ENCODE assay signal across 24 cellular contexts in the genomic region with DNA sequence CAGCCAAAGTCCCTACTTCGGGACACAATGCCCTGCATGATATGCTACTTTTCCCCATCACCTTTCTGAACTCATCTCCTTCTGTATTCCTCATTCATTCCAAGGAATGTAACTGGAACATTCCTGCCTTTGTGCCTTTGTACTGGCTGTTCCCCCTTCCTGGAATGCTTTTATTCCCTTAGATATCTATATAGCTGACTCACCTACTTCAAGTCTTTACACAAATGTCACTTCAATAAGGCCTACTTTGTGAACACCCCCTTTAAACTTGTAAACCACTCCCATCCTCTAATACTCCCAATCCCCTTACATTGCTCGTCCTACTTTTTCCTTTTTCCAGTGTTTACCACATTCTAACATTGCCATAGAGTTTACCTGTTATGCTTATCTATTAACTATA. TPM values are rescaled to one million over a fixed set of nuclear protein-coding genes. Genes with fewer than 3 reads are reported as not detected.
DNase-seq lines count a peak whose midpoint lies in the region; ATAC-seq and TF ChIP-seq lines count a peak whose summit lies in the region.
"Had no signal": no experiment of that assay in that cellular context is flagged by ENCODE, and none has a peak within 500 bp of the region (broad histone marks: within the 10 kb centered on the region; RNA-seq: fewer than 3 reads in every experiment).

No MANE protein-coding gene starts in this region.

- peaks cover 18% of the 10 kb centered on the region; the same call in 1 of the 2 replicates for H3K4me1 ChIP-seq in GM23248 (ENCODE audit: insufficient read depth)
- H3K4me1 ChIP-seq: SJCRH30 had no signal

- intact Hi-C loops in activated T-helper 2 cell treated with anti-CD3 and anti-CD28 coated beads, Interferon-gamma antibody, Interleukin-2, Interleukin-4, amounts not matched to agents 10 μg/mL and 5 μg/mL and 100 μg/mL, durations not matched to agents 14 hours and 24 hours and 36 hours (cut with micrococcal nuclease): loop anchor here (5.0 kb wide), 1 partner anchor 179 kb away; a partner anchor contains a TSS

- H3K9me3 Mint-ChIP-seq in activated T-cell treated with anti-CD3 and anti-CD28 coated beads, Interleukin-2, amount 50 U/mL, for 72 hours: no peaks in the 10 kb centered on the region
- H3K9me3 Mint-ChIP-seq in activated T-helper 2 cell treated with anti-CD3 and anti-CD28 coated beads, Interferon-gamma antibody, Interleukin-2, Interleukin-4, amounts not matched to agents 10 μg/mL and 5 μg/mL and 100 μg/mL, durations not matched to agents 14 hours and 24 hours and 36 hours: no peaks in the 10 kb centered on the region
- H3K9me3 Mint-ChIP-seq in nephron progenitor cell: no peaks in the 10 kb centered on the region
- H3K9me3 Mint-ChIP-seq: activated B cell treated with CpG ODN at 0.5 μM for 24 hours had no signal

- no peaks in the 10 kb centered on the region for H3F3A ChIP-seq in GM23248 (ENCODE audit: insufficient read depth)

- H3K9me2 ChIP-seq in GM23248 (ENCODE audit: insufficient read depth): no peaks in the 10 kb centered on the region

- no peak overlapping the region for H2AFZ ChIP-seq in GM23248

- H3K9ac ChIP-seq in GM23248: 0 out of 2 replicates have a peak overlapping the region, but pooled peaks have one; percentile 91

- no peaks in the 10 kb centered on the region for H4K20me1 ChIP-seq in GM23248 (ENCODE audit: insufficient read depth)

- no peak overlapping the region for H3K27ac ChIP-seq in GM23248
- H3K27ac ChIP-seq: body of pancreas, coronary artery, SJCRH30 had no signal

- peaks cover 32% of the 10 kb centered on the region for H3K4me1 Mint-ChIP-seq in activated T-cell treated with anti-CD3 and anti-CD28 coated beads, Interleukin-2, amount 50 U/mL, for 72 hours (ENCODE audit: low read depth)
- H3K4me1 Mint-ChIP-seq in activated T-helper 2 cell treated with anti-CD3 and anti-CD28 coated beads, Interferon-gamma antibody, Interleukin-2, Interleukin-4, amounts not matched to agents 10 μg/mL and 5 μg/mL and 100 μg/mL, durations not matched to agents 14 hours and 24 hours and 36 hours (ENCODE audit: low read depth): peaks cover 21% of the 10 kb centered on the region
- peaks cover 25% of the 10 kb centered on the region for H3K4me1 Mint-ChIP-seq in nephron progenitor cell

- DNase-seq in activated T-cell treated with anti-CD3 and anti-CD28 coated beads, Interleukin-2, amount 50 U/mL, for 72 hours: no peak
- DNase-seq in activated T-cell treated with anti-CD3 and anti-CD28 coated beads, Interleukin-2, amount 50 U/mL, for 48 hours: no peak
- DNase-seq in GM23248: no peak
- no peak for DNase-seq in activated T-helper 2 cell treated with anti-CD3 and anti-CD28 coated beads, Interferon-gamma antibody, Interleukin-2, Interleukin-4, amounts not matched to agents 10 μg/mL and 5 μg/mL and 100 μg/mL, durations not matched to agents 14 hours and 24 hours and 36 hours (ENCODE audit: low spot score)
- DNase-seq in nephron progenitor cell: no peak
- DNase-seq in AG20443 (ENCODE audit: low spot score): no peak
- DNase-seq: activated B cell treated with CpG ODN at 0.5 μM for 24 hours; activated gamma-delta T cell treated with Interleukin-2 at 50 U/mL for 16 hours; body of pancreas; Calu3; foreskin melanocyte; Kasumi-1; left colon; midbrain; NCI-H1105 treated with DMSO at 0.1 percent for 48 hours; NCI-H69; occipital lobe; right cardiac atrium; SJCRH30; stimulated activated naive CD8-positive, alpha-beta T cell treated with anti-CD3 and anti-CD28 coated beads, Interleukin-15, Interleukin-2, amounts not matched to agents 100 U/mL and 50 U/mL, for 24 hours had no signal

- no peak overlapping the region for H3K4me2 ChIP-seq in GM23248 (ENCODE audit: unreplicated experiment)

- H3K27me3 ChIP-seq in GM23248 (replicated peaks; ENCODE audit: insufficient read depth): no peaks in the 10 kb centered on the region
- H3K27me3 ChIP-seq: body of pancreas, SJCRH30 had no signal

- peaks cover 6 to 14% of the 10 kb centered on the region in 2 donors for H3K36me3 Mint-ChIP-seq in activated T-cell treated with anti-CD3 and anti-CD28 coated beads, Interleukin-2, amount 50 U/mL, for 72 hours (ENCODE audit: insufficient read depth in 2 of 2)
- H3K36me3 Mint-ChIP-seq in activated T-helper 2 cell treated with anti-CD3 and anti-CD28 coated beads, Interferon-gamma antibody, Interleukin-2, Interleukin-4, amounts not matched to agents 10 μg/mL and 5 μg/mL and 100 μg/mL, durations not matched to agents 14 hours and 24 hours and 36 hours (ENCODE audit: low read depth): peaks cover 61% of the 10 kb centered on the region
- H3K36me3 Mint-ChIP-seq in nephron progenitor cell (ENCODE audit: low read depth): peaks cover 37% of the 10 kb centered on the region

- in situ Hi-C loops in GM23248 (cut with MboI): loop anchor here (25.0 kb wide), 1 partner anchor 384 kb away; a partner anchor contains a TSS

- ATAC-seq in activated T-cell treated with anti-CD3 and anti-CD28 coated beads, Interleukin-2, amount 50 U/mL, for 72 hours (replicated peaks in 1 of 2): no peak
- ATAC-seq in HG03196 (IDR thresholded peaks at IDR 0.05; ENCODE audit: unreplicated experiment): no peak
- ATAC-seq in GM18517 (IDR thresholded peaks at IDR 0.05; ENCODE audit: unreplicated experiment): no peak
- ATAC-seq: body of pancreas; left colon; right cardiac atrium; stimulated activated naive CD8-positive, alpha-beta T cell treated with anti-CD3 and anti-CD28 coated beads, Interleukin-15, Interleukin-2, amounts not matched to agents 100 U/mL and 50 U/mL, for 24 hours had no signal

- H3K79me2 ChIP-seq in GM23248 (ENCODE audit: insufficient read depth): peaks cover 38% of the 10 kb centered on the region

- peak overlapping the region; percentile 10 for H3K27ac Mint-ChIP-seq in activated T-cell treated with anti-CD3 and anti-CD28 coated beads, Interleukin-2, amount 50 U/mL, for 72 hours
- no peak overlapping the region for H3K27ac Mint-ChIP-seq in activated T-helper 2 cell treated with anti-CD3 and anti-CD28 coated beads, Interferon-gamma antibody, Interleukin-2, Interleukin-4, amounts not matched to agents 10 μg/mL and 5 μg/mL and 100 μg/mL, durations not matched to agents 14 hours and 24 hours and 36 hours
- peak overlapping the region; percentile 65 for H3K27ac Mint-ChIP-seq in nephron progenitor cell
- H3K27ac Mint-ChIP-seq: activated B cell treated with CpG ODN at 0.5 μM for 24 hours had no signal

- H3K4me3 Mint-ChIP-seq in activated T-cell treated with anti-CD3 and anti-CD28 coated beads, Interleukin-2, amount 50 U/mL, for 72 hours: peak overlapping the region; percentile 7 to 91
- peak overlapping the region; percentile 11 for H3K4me3 Mint-ChIP-seq in activated T-helper 2 cell treated with anti-CD3 and anti-CD28 coated beads, Interferon-gamma antibody, Interleukin-2, Interleukin-4, amounts not matched to agents 10 μg/mL and 5 μg/mL and 100 μg/mL, durations not matched to agents 14 hours and 24 hours and 36 hours (ENCODE audit: low read depth)
- H3K4me3 Mint-ChIP-seq in nephron progenitor cell: no peak overlapping the region

- 26 to 33% methylated on average over 2 of the region's 2 CpGs for WGBS in GM23248 (ENCODE audit: low coverage in 1 of 2, low lambda C conversion rate in 2 of 2, missing lambda C conversion rate in 2 of 2), 2 experiments

- no peaks in the 10 kb centered on the region for H3K9me3 ChIP-seq in GM23248 (ENCODE audit: low read depth)
- H3K9me3 ChIP-seq: body of pancreas, SJCRH30 had no signal

- peaks cover 18% of the 10 kb centered on the region; the same call in 1 of the 2 replicates for H3K36me3 ChIP-seq in GM23248 (ENCODE audit: low read depth)

- H3K4me3 ChIP-seq in GM23248: no peak overlapping the region
- H3K4me3 ChIP-seq: body of pancreas, coronary artery, SJCRH30 had no signal

- no peak for TF ChIP-seq CTCF in nephron progenitor cell (IDR thresholded peaks at IDR 0.05)

- no peaks in the 10 kb centered on the region for H3K27me3 Mint-ChIP-seq in activated T-cell treated with anti-CD3 and anti-CD28 coated beads, Interleukin-2, amount 50 U/mL, for 72 hours (ENCODE audit: low read depth)
- H3K27me3 Mint-ChIP-seq in activated T-helper 2 cell treated with anti-CD3 and anti-CD28 coated beads, Interferon-gamma antibody, Interleukin-2, Interleukin-4, amounts not matched to agents 10 μg/mL and 5 μg/mL and 100 μg/mL, durations not matched to agents 14 hours and 24 hours and 36 hours (ENCODE audit: low read depth): no peaks in the 10 kb centered on the region
- no peaks in the 10 kb centered on the region for H3K27me3 Mint-ChIP-seq in nephron progenitor cell (ENCODE audit: low read depth, poor library complexity)
- H3K27me3 Mint-ChIP-seq: activated B cell treated with CpG ODN at 0.5 μM for 24 hours had no signal

RNA-seq across cellular contexts. Expression of a gene that starts 2.4 kb away (rescaled TPM):
- 10 to 100 TPM; 26.1 to 30.1 TPM for total RNA-seq in activated T-cell treated with anti-CD3 and anti-CD28 coated beads, Interleukin-2, amount 50 U/mL, for 72 hours
- total RNA-seq in GM23248 (2014; rRNA removed; shearing (Covaris generic)): 27.9 and 31.2 TPM in 2 replicates
- polyA plus RNA-seq in GM23248 (2016; fragmentation: Nextera tagmentation; extraction: Ambion mirVana): 18.0 and 19.4 TPM in 2 replicates
- total RNA-seq in activated T-helper 2 cell treated with anti-CD3 and anti-CD28 coated beads, Interferon-gamma antibody, Interleukin-2, Interleukin-4, amounts not matched to agents 10 μg/mL and 5 μg/mL and 100 μg/mL, durations not matched to agents 14 hours and 24 hours and 36 hours: 61.9 and 65.3 TPM in 2 replicates

RNA-seq across cellular contexts. Expression of a gene that starts 24.0 kb away (rescaled TPM):
- 10 to 100 TPM; 12.0 to 17.8 TPM for total RNA-seq in activated T-cell treated with anti-CD3 and anti-CD28 coated beads, Interleukin-2, amount 50 U/mL, for 72 hours
- total RNA-seq in GM23248 (2014; rRNA removed; shearing (Covaris generic)): not detected in 2 replicates
- polyA plus RNA-seq in GM23248 (2016; fragmentation: Nextera tagmentation; extraction: Ambion mirVana): 0.19 and 0.29 TPM in 2 replicates
- 2.1 TPM in 2 replicates for total RNA-seq in activated T-helper 2 cell treated with anti-CD3 and anti-CD28 coated beads, Interferon-gamma antibody, Interleukin-2, Interleukin-4, amounts not matched to agents 10 μg/mL and 5 μg/mL and 100 μg/mL, durations not matched to agents 14 hours and 24 hours and 36 hours
- total RNA-seq: G401, occipital lobe had no signal

RNA-seq across cellular contexts. Expression of a gene that starts 52.7 kb away (rescaled TPM):
- 1 to 10 TPM in 1 of 2 donors, under 1 TPM in 1; 0.48 to 1.9 TPM for total RNA-seq in activated T-cell treated with anti-CD3 and anti-CD28 coated beads, Interleukin-2, amount 50 U/mL, for 72 hours
- 0.11 TPM in 1 of 2 replicates, not detected in the other for total RNA-seq in GM23248 (2014; rRNA removed; shearing (Covaris generic))
- 0.49 and 0.74 TPM in 2 replicates for polyA plus RNA-seq in GM23248 (2016; fragmentation: Nextera tagmentation; extraction: Ambion mirVana)
- total RNA-seq in activated T-helper 2 cell treated with anti-CD3 and anti-CD28 coated beads, Interferon-gamma antibody, Interleukin-2, Interleukin-4, amounts not matched to agents 10 μg/mL and 5 μg/mL and 100 μg/mL, durations not matched to agents 14 hours and 24 hours and 36 hours: 1.6 and 2.6 TPM in 2 replicates
- total RNA-seq: activated B cell treated with CpG ODN at 0.5 μM for 24 hours had no signal
